In genomic region chr9:93843396-93843795, GRCh38 we compare ENCODE assay signal across 6 cellular contexts.
"Had no signal": no experiment of that assay in that cellular context is flagged by ENCODE, and none has a peak within 500 bp of the region (broad histone marks: within the 10 kb centered on the region; RNA-seq: fewer than 3 reads in every experiment).

No MANE protein-coding gene starts in this region.

- ATAC-seq: GM23338, HCT116, HepG2 had no signal

- DNase-seq: HFFc6, KBM-7 had no signal

- H3K4me3 ChIP-seq: GM23338, HAP-1 had no signal
